Comparison of ENCODE assay signal across 24 cellular contexts in genomic region chr2:68469935-68470334, GRCh38. TPM values are rescaled to one million over a fixed set of nuclear protein-coding genes. Genes with fewer than 3 reads are reported as not detected.
A peak's percentile ranks its signal among the peaks of the same experiment; 100 is the strongest.
DNase-seq lines count a peak whose midpoint lies in the region; ATAC-seq and TF ChIP-seq lines count a peak whose summit lies in the region.
"Had no signal": no experiment of that assay in that cellular context is flagged by ENCODE, and none has a peak within 500 bp of the region (broad histone marks: within the 10 kb centered on the region; RNA-seq: fewer than 3 reads in every experiment).

No MANE protein-coding gene starts in this region.

- H4K20me1 ChIP-seq in DND-41 (ENCODE audit: insufficient read depth, low read length), result no peaks in the 10 kb centered on the region
- no peaks in the 10 kb centered on the region for H4K20me1 ChIP-seq in Loucy (ENCODE audit: insufficient read depth, low read length, poor library complexity, severe bottlenecking)

- H3K4me1 ChIP-seq in DND-41 (ENCODE audit: insufficient read depth, low read length), result peaks cover 34% of the 10 kb centered on the region
- peaks cover 28% of the 10 kb centered on the region for H3K4me1 ChIP-seq in Loucy (ENCODE audit: insufficient read depth, low read length, poor library complexity, severe bottlenecking)

- H2AFZ ChIP-seq in DND-41 (ENCODE audit: low read depth, low read length), result no peak overlapping the region
- no peak overlapping the region for H2AFZ ChIP-seq in Loucy (ENCODE audit: low read length)

- no peaks in the 10 kb centered on the region for H3K27me3 ChIP-seq in DND-41 (ENCODE audit: insufficient read depth, low read length, poor library complexity)
- H3K27me3 ChIP-seq in Loucy (ENCODE audit: insufficient read depth, low read length, poor library complexity, severe bottlenecking), result no peaks in the 10 kb centered on the region
- H3K27me3 ChIP-seq: breast epithelium, colonic mucosa, suprapubic skin had no signal

- no peak overlapping the region for H3K9ac ChIP-seq in DND-41 (ENCODE audit: low read depth, low read length)
- peak overlapping the region; percentile 1 for H3K9ac ChIP-seq in Loucy (ENCODE audit: low read depth, low read length, poor library complexity, severe bottlenecking)

- no peaks in the 10 kb centered on the region for H3K9me2 ChIP-seq in Loucy (replicated peaks; ENCODE audit: low read depth, low read length)

- peak overlapping the region; percentile 77; the same call in 1 of the 2 replicates for H3K4me2 ChIP-seq in DND-41 (ENCODE audit: insufficient read depth, low read length)
- H3K4me2 ChIP-seq in Loucy (ENCODE audit: low read depth, low read length, poor library complexity, severe bottlenecking), result peak overlapping the region; percentile 79

- H3K79me2 ChIP-seq in DND-41 (ENCODE audit: insufficient read depth, low read length) (peaks cover 45% of the 10 kb centered on the region), Loucy (ENCODE audit: insufficient read depth, low read length) (peaks cover 24% of the 10 kb centered on the region)

- no peak for DNase-seq in DND-41
- DNase-seq in epithelial cell of esophagus (ENCODE audit: low read depth), result peak; percentile 32
- DNase-seq in renal cortical epithelial cell (ENCODE audit: low read depth), result peak; percentile 20
- DNase-seq: activated CD4-positive, CD25-positive, alpha-beta regulatory T cell treated with anti-CD3 and anti-CD28 coated beads, Interleukin-2, amount 50 U/mL, for 72 hours; activated CD8-positive, alpha-beta T cell treated with anti-CD3 and anti-CD28 coated beads for 36 hours; activated gamma-delta T cell; activated T-cell treated with anti-CD3 and anti-CD28 coated beads for 4 hours; amniotic stem cell; CD8-positive, alpha-beta memory T cell; colonic mucosa; effector memory CD8-positive, alpha-beta T cell; immature natural killer cell; NCI-H1436 treated with DMSO at 0.1 percent for 48 hours; NCI-H2171; NCI-H526 treated with DMSO at 0.1 percent for 48 hours; stimulated activated CD4-positive, alpha-beta T cell treated with anti-CD3 and anti-CD28 coated beads, Interleukin-2, amount 100 ng/mL, for 24 hours had no signal

- H3K36me3 ChIP-seq in DND-41 (ENCODE audit: insufficient read depth, low read length) (no peaks in the 10 kb centered on the region; the same call in 1 of the 2 replicates), Loucy (ENCODE audit: insufficient read depth, low read length) (no peaks in the 10 kb centered on the region)
- H3K36me3 ChIP-seq: breast epithelium, colonic mucosa, suprapubic skin had no signal

- TF ChIP-seq CTCF in DND-41 (IDR thresholded peaks at IDR 0.05; ENCODE audit: borderline replicate concordance, extremely low read depth, low read length, poor library complexity, severe bottlenecking) (no peak), Loucy (conservative IDR thresholded peaks at IDR 0.05; ENCODE audit: low read length) (no peak), epithelial cell of esophagus (IDR thresholded peaks at IDR 0.05; ENCODE audit: insufficient read depth, low read depth, low read length, missing control alignments) (no peak)

- H3K4me3 ChIP-seq in DND-41 (ENCODE audit: low read depth in 1 of 2, low read length in 2 of 2) (no peak overlapping the region), Loucy (ENCODE audit: low read length, poor library complexity, severe bottlenecking) (no peak overlapping the region), epithelial cell of esophagus (ENCODE audit: low read length) (no peak overlapping the region)
- H3K4me3 ChIP-seq: breast epithelium, colonic mucosa, suprapubic skin had no signal

- H3K9me3 ChIP-seq in DND-41 (ENCODE audit: insufficient read depth, low read length, severe bottlenecking), result no peaks in the 10 kb centered on the region
- H3K9me3 ChIP-seq in Loucy (ENCODE audit: insufficient read depth, low read depth, low read length), result no peaks in the 10 kb centered on the region
- H3K9me3 ChIP-seq: breast epithelium, colonic mucosa, suprapubic skin had no signal

- no peak overlapping the region for H3K27ac ChIP-seq in DND-41 (ENCODE audit: low read length)
- H3K27ac ChIP-seq: breast epithelium, colonic mucosa, HL-60, suprapubic skin had no signal

- no peak for ATAC-seq in DND-41 (ENCODE audit: insufficient read depth, low read depth)
- ATAC-seq in GM19452 (IDR thresholded peaks at IDR 0.05; ENCODE audit: unreplicated experiment), result no peak
- no peak for ATAC-seq in HG02981 (IDR thresholded peaks at IDR 0.05; ENCODE audit: unreplicated experiment)
- no peak for ATAC-seq in HG03135 (IDR thresholded peaks at IDR 0.05; ENCODE audit: unreplicated experiment)
- ATAC-seq: activated CD8-positive, alpha-beta T cell treated with anti-CD3 and anti-CD28 coated beads for 36 hours; effector memory CD8-positive, alpha-beta T cell; stimulated activated effector memory CD8-positive, alpha-beta T cell treated with anti-CD3 and anti-CD28 coated beads, Interleukin-12 subunit alpha, Interleukin-12 subunit beta, amount 100 ng/mL, for 72 hours had no signal

- H3F3A ChIP-seq in Loucy (ENCODE audit: low read depth), result no peaks in the 10 kb centered on the region

RNA-seq across cellular contexts. Expression of gene APLF, which starts 2.5 kb away (rescaled TPM):
- 8.5 and 11.8 TPM in 2 replicates for total RNA-seq in renal cortical epithelial cell

RNA-seq across cellular contexts. Expression of gene FBXO48, which starts 2.8 kb away (rescaled TPM):
- total RNA-seq in renal cortical epithelial cell, result 0.17 and 0.75 TPM in 2 replicates
